ENCODE assay signal across 8 cellular contexts in genomic region chr3:449711-450110, GRCh38.
"Had no signal": no experiment of that assay in that cellular context is flagged by ENCODE, and none has a peak within 500 bp of the region (broad histone marks: within the 10 kb centered on the region; RNA-seq: fewer than 3 reads in every experiment).

No MANE protein-coding gene starts in this region.

- H3K4me3 ChIP-seq: GM23248, K562 had no signal

- H3K9ac ChIP-seq: GM23248 had no signal

- DNase-seq: GM23248, GOT3, H9, HCEC 1CT, IMR-90, KG1 had no signal

- H3K27ac Mint-ChIP-seq: H9 had no signal

- H2AFZ ChIP-seq: GM23248 had no signal

- H3K27ac ChIP-seq: GM23248, HL-60 had no signal

- H3K4me3 Mint-ChIP-seq: H9 had no signal
